ENCODE assay signal across 28 cellular contexts in the genomic region with DNA sequence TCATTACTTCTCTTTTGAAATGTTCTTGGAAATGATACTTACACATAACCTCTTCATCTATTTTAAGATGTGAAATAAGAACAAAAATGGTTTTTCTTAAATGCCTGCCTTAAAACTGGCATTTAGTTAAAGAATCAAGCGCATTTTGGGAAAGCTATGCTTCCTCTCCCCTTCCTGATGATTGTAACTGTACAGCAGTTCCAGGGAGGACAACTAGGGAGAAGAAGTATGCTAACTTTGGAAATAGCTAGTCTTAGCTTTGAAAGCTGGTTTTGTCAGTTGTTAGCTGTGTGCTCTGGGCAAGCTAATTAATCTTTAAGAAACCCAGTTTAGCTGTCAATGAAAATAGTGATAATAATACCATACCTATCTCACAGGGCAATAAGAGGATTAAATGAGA. TPM values are rescaled to one million over a fixed set of nuclear protein-coding genes. Genes with fewer than 3 reads are reported as not detected.
"Had no signal": no experiment of that assay in that cellular context is flagged by ENCODE, and none has a peak within 500 bp of the region (broad histone marks: within the 10 kb centered on the region; RNA-seq: fewer than 3 reads in every experiment).

No MANE protein-coding gene starts in this region.

- H3K27ac ChIP-seq: stomach, suprapubic skin, testis, thoracic aorta, thyroid gland, tibial artery, tibial nerve, transverse colon, upper lobe of left lung, upper lobe of right lung, uterus, vagina had no signal

- H3K4me1 Mint-ChIP-seq: stimulated activated effector memory CD8-positive, alpha-beta T cell treated with anti-CD3 and anti-CD28 coated beads, Interleukin-12 subunit alpha, Interleukin-12 subunit beta, amount 100 ng/mL, for 72 hours; stimulated activated memory B cell treated with anti-CD40 and anti-IgM and Interleukin-4, amounts not matched to agents 10 μg/mL and 1 μg/mL and 100 μg/mL, for 72 hours; stimulated activated naive B cell treated with anti-CD40 and anti-IgM and Interleukin-4, amounts not matched to agents 10 μg/mL and 1 μg/mL and 100 μg/mL, for 72 hours; stimulated activated naive CD8-positive, alpha-beta T cell treated with anti-CD3 and anti-CD28 coated beads, Interleukin-15, amount 100 ng/mL, for 72 hours had no signal

- H3K4me3 ChIP-seq: stomach, suprapubic skin, testis, thoracic aorta, thyroid gland, tibial artery, tibial nerve, transverse colon, upper lobe of left lung, upper lobe of right lung, uterus, vagina had no signal

- H3K4me1 ChIP-seq: stomach, suprapubic skin, testis, thyroid gland, tibial artery, tibial nerve, transverse colon, upper lobe of left lung, upper lobe of right lung, uterus, vagina had no signal

- H3K36me3 ChIP-seq: stomach, suprapubic skin, thoracic aorta, thyroid gland, tibial artery, tibial nerve, transverse colon, upper lobe of left lung, upper lobe of right lung, uterus, vagina had no signal

- DNase-seq: stimulated activated CD4-positive, alpha-beta T cell treated with anti-CD3 and anti-CD28 coated beads, Interleukin-2, amount 100 ng/mL, for 48 hours; stimulated activated CD4-positive, alpha-beta T cell treated with anti-CD3 and anti-CD28 coated beads, Interleukin-4, amount 100 ng/mL, for 1 hour; stimulated activated CD4-positive, alpha-beta T cell treated with anti-CD3 and anti-CD28 coated beads, Interleukin-4, amount 100 ng/mL, for 24 hours; stimulated activated CD4-positive, alpha-beta T cell treated with anti-CD3 and anti-CD28 coated beads, Interleukin-4, amount 100 ng/mL, for 4 hours; stimulated activated CD8-positive, alpha-beta memory T cell treated with anti-CD3 and anti-CD28 coated beads, Interleukin-4, amount 100 ng/mL, for 48 hours; stimulated activated naive B cell treated with anti-CD40 and anti-IgM and Interleukin-4, amounts not matched to agents 10 μg/mL and 1 μg/mL and 100 μg/mL, for 72 hours; stimulated activated naive CD4-positive, alpha-beta T cell; stimulated activated naive CD4-positive, alpha-beta T cell treated with Interleukin-2 at 50 U/mL for 16 hours; stimulated activated naive CD8-positive, alpha-beta T cell treated with anti-CD3 and anti-CD28 coated beads, Interleukin-15, amount 100 ng/mL, for 72 hours; stimulated activated naive CD8-positive, alpha-beta T cell treated with anti-CD3 and anti-CD28 coated beads, Interleukin-15, Interleukin-2, amounts not matched to agents 100 U/mL and 50 U/mL, for 24 hours; stomach; substantia nigra; testis; thyroid gland; tibial artery; transverse colon; trophoblast cell; upper lobe of left lung; upper lobe of right lung; uterus had no signal

- H3K27ac Mint-ChIP-seq: stimulated activated effector memory CD8-positive, alpha-beta T cell treated with anti-CD3 and anti-CD28 coated beads, Interleukin-12 subunit alpha, Interleukin-12 subunit beta, amount 100 ng/mL, for 72 hours; stimulated activated memory B cell treated with anti-CD40 and anti-IgM and Interleukin-4, amounts not matched to agents 10 μg/mL and 1 μg/mL and 100 μg/mL, for 72 hours; stimulated activated naive B cell treated with anti-CD40 and anti-IgM and Interleukin-4, amounts not matched to agents 10 μg/mL and 1 μg/mL and 100 μg/mL, for 72 hours; stimulated activated naive CD8-positive, alpha-beta T cell treated with anti-CD3 and anti-CD28 coated beads, Interleukin-15, amount 100 ng/mL, for 72 hours; stimulated activated naive CD8-positive, alpha-beta T cell treated with anti-CD3 and anti-CD28 coated beads, Interleukin-15, Interleukin-2, amounts not matched to agents 100 ng/mL and 50 ng/mL, for 24 hours; type B pancreatic cell had no signal

- H3K27me3 ChIP-seq: testis, thyroid gland, upper lobe of left lung, uterus, vagina had no signal

- H3K9me3 Mint-ChIP-seq: stimulated activated effector memory CD8-positive, alpha-beta T cell treated with anti-CD3 and anti-CD28 coated beads, Interleukin-12 subunit alpha, Interleukin-12 subunit beta, amount 100 ng/mL, for 72 hours; stimulated activated memory B cell treated with anti-CD40 and anti-IgM and Interleukin-4, amounts not matched to agents 10 μg/mL and 1 μg/mL and 100 μg/mL, for 72 hours; stimulated activated naive B cell treated with anti-CD40 and anti-IgM and Interleukin-4, amounts not matched to agents 10 μg/mL and 1 μg/mL and 100 μg/mL, for 72 hours; stimulated activated naive CD8-positive, alpha-beta T cell treated with anti-CD3 and anti-CD28 coated beads, Interleukin-15, amount 100 ng/mL, for 72 hours; stimulated activated naive CD8-positive, alpha-beta T cell treated with anti-CD3 and anti-CD28 coated beads, Interleukin-15, Interleukin-2, amounts not matched to agents 100 ng/mL and 50 ng/mL, for 24 hours; type B pancreatic cell had no signal

- H3K9me3 ChIP-seq: stomach, suprapubic skin, testis, thoracic aorta, thyroid gland, tibial artery, tibial nerve, transverse colon, upper lobe of left lung, upper lobe of right lung, uterus, vagina had no signal

- H3K4me3 Mint-ChIP-seq: stimulated activated effector memory CD8-positive, alpha-beta T cell treated with anti-CD3 and anti-CD28 coated beads, Interleukin-12 subunit alpha, Interleukin-12 subunit beta, amount 100 ng/mL, for 72 hours; stimulated activated memory B cell treated with anti-CD40 and anti-IgM and Interleukin-4, amounts not matched to agents 10 μg/mL and 1 μg/mL and 100 μg/mL, for 72 hours; stimulated activated naive B cell treated with anti-CD40 and anti-IgM and Interleukin-4, amounts not matched to agents 10 μg/mL and 1 μg/mL and 100 μg/mL, for 72 hours; stimulated activated naive CD8-positive, alpha-beta T cell treated with anti-CD3 and anti-CD28 coated beads, Interleukin-15, amount 100 ng/mL, for 72 hours; stimulated activated naive CD8-positive, alpha-beta T cell treated with anti-CD3 and anti-CD28 coated beads, Interleukin-15, Interleukin-2, amounts not matched to agents 100 ng/mL and 50 ng/mL, for 24 hours; type B pancreatic cell had no signal

- ATAC-seq: stimulated activated effector memory CD8-positive, alpha-beta T cell treated with anti-CD3 and anti-CD28 coated beads, Interleukin-12 subunit alpha, Interleukin-12 subunit beta, amount 100 ng/mL, for 72 hours; stimulated activated memory B cell treated with anti-CD40 and anti-IgM and Interleukin-4, amounts not matched to agents 10 μg/mL and 1 μg/mL and 100 μg/mL, for 72 hours; stimulated activated naive B cell treated with anti-CD40 and anti-IgM and Interleukin-4, amounts not matched to agents 10 μg/mL and 1 μg/mL and 100 μg/mL, for 72 hours; stimulated activated naive CD8-positive, alpha-beta T cell treated with anti-CD3 and anti-CD28 coated beads, Interleukin-15, amount 100 ng/mL, for 72 hours; stimulated activated naive CD8-positive, alpha-beta T cell treated with anti-CD3 and anti-CD28 coated beads, Interleukin-15, Interleukin-2, amounts not matched to agents 100 U/mL and 50 U/mL, for 24 hours; upper lobe of right lung had no signal

- H3K36me3 Mint-ChIP-seq: stimulated activated effector memory CD8-positive, alpha-beta T cell treated with anti-CD3 and anti-CD28 coated beads, Interleukin-12 subunit alpha, Interleukin-12 subunit beta, amount 100 ng/mL, for 72 hours; stimulated activated memory B cell treated with anti-CD40 and anti-IgM and Interleukin-4, amounts not matched to agents 10 μg/mL and 1 μg/mL and 100 μg/mL, for 72 hours; stimulated activated naive B cell treated with anti-CD40 and anti-IgM and Interleukin-4, amounts not matched to agents 10 μg/mL and 1 μg/mL and 100 μg/mL, for 72 hours; type B pancreatic cell had no signal

RNA-seq across cellular contexts. Expression of gene ADCYAP1, which starts 8.4 kb away (rescaled TPM):
- total RNA-seq: suprapubic skin had no signal
